In genomic region chr11:60301884-60302283, GRCh38 we compare ENCODE assay signal across 3 cellular contexts.
TF ChIP-seq lines count a peak whose summit lies in the region.

No MANE protein-coding gene starts in this region.

TF ChIP-seq in A549, 52 proteins besides CTCF, POLR2A, EP300 and RAD21:
- peak; percentile 55 for TF ChIP-seq MAFK (IDR thresholded peaks at IDR 0.05; ENCODE audit: partially characterized antibody)
TF ChIP-seq in A549: peak in this region for 1; not testable (repeated sequence) for 51.

TF ChIP-seq in IMR-90, 13 proteins besides CTCF, POLR2A, EP300 and RAD21:
- TF ChIP-seq MAFK (IDR thresholded peaks at IDR 0.05; ENCODE audit: low read depth, low read length), result 0 out of 2 replicates have a peak, but pooled peaks have one; percentile 22
TF ChIP-seq in IMR-90: peak in this region for 1; not testable (repeated sequence) for 12.

TF ChIP-seq in HepG2, 621 proteins besides CTCF, POLR2A, EP300 and RAD21:
- TF ChIP-seq MAFK (conservative IDR thresholded peaks at IDR 0.05 in 1 of 2, IDR thresholded peaks at IDR 0.05 in 1 of 2; ENCODE audit: low read length in 2 of 2) (peak; percentile 34 to 73; a peak in 3 of 4 replicates), MAFF (IDR thresholded peaks at IDR 0.05; ENCODE audit: low read depth, low read length) (peak; percentile 55; the same call in 1 of the 2 replicates)
